10 cellular contexts compared by ENCODE assay signal in genomic region chr9:125815568-125815967, GRCh38.
DNase-seq lines count a peak whose midpoint lies in the region; TF ChIP-seq lines count a peak whose summit lies in the region.
"Had no signal": no experiment of that assay in that cellular context is flagged by ENCODE, and none has a peak within 500 bp of the region (broad histone marks: within the 10 kb centered on the region; RNA-seq: fewer than 3 reads in every experiment).

No MANE protein-coding gene starts in this region.

- CTCF ChIA-PET in activated CD4-positive, alpha-beta memory T cell treated with anti-CD3 and anti-CD28 coated beads for 36 hours (lab: Charles Lee): no interaction called here
- CTCF ChIA-PET in activated CD4-positive, alpha-beta memory T cell treated with anti-CD3 and anti-CD28 coated beads, Interleukin-2, amount 10 ng/mL, durations not matched to agents 7 days and 5 days (lab: Charles Lee): no interaction called here

- POLR2A ChIA-PET in activated CD4-positive, alpha-beta memory T cell treated with anti-CD3 and anti-CD28 coated beads for 36 hours (lab: Charles Lee): no interaction called here
- POLR2A ChIA-PET in activated CD4-positive, alpha-beta memory T cell treated with anti-CD3 and anti-CD28 coated beads, Interleukin-2, amount 10 ng/mL, durations not matched to agents 7 days and 5 days (lab: Charles Lee): no interaction called here

- H3K4me3 Mint-ChIP-seq in activated CD4-positive, alpha-beta memory T cell treated with anti-CD3 and anti-CD28 coated beads for 36 hours: no peak overlapping the region
- no peak overlapping the region for H3K4me3 Mint-ChIP-seq in activated CD4-positive, alpha-beta memory T cell treated with anti-CD3 and anti-CD28 coated beads, Interleukin-2, amount 10 ng/mL, durations not matched to agents 7 days and 5 days

- H3K36me3 Mint-ChIP-seq in activated CD4-positive, alpha-beta memory T cell treated with anti-CD3 and anti-CD28 coated beads for 36 hours: no peaks in the 10 kb centered on the region
- no peaks in the 10 kb centered on the region for H3K36me3 Mint-ChIP-seq in activated CD4-positive, alpha-beta memory T cell treated with anti-CD3 and anti-CD28 coated beads, Interleukin-2, amount 10 ng/mL, durations not matched to agents 7 days and 5 days (ENCODE audit: low read depth)

- H3K9me3 Mint-ChIP-seq in activated CD4-positive, alpha-beta memory T cell treated with anti-CD3 and anti-CD28 coated beads for 36 hours: no peaks in the 10 kb centered on the region
- no peaks in the 10 kb centered on the region for H3K9me3 Mint-ChIP-seq in activated CD4-positive, alpha-beta memory T cell treated with anti-CD3 and anti-CD28 coated beads, Interleukin-2, amount 10 ng/mL, durations not matched to agents 7 days and 5 days

- no peak overlapping the region for H3K27ac Mint-ChIP-seq in activated CD4-positive, alpha-beta memory T cell treated with anti-CD3 and anti-CD28 coated beads for 36 hours
- no peak overlapping the region for H3K27ac Mint-ChIP-seq in activated CD4-positive, alpha-beta memory T cell treated with anti-CD3 and anti-CD28 coated beads, Interleukin-2, amount 10 ng/mL, durations not matched to agents 7 days and 5 days

- no peaks in the 10 kb centered on the region for H3K27me3 Mint-ChIP-seq in activated CD4-positive, alpha-beta memory T cell treated with anti-CD3 and anti-CD28 coated beads for 36 hours
- H3K27me3 Mint-ChIP-seq in activated CD4-positive, alpha-beta memory T cell treated with anti-CD3 and anti-CD28 coated beads, Interleukin-2, amount 10 ng/mL, durations not matched to agents 7 days and 5 days: no peaks in the 10 kb centered on the region

- peak; percentile 20 for DNase-seq in activated CD4-positive, alpha-beta memory T cell treated with anti-CD3 and anti-CD28 coated beads for 36 hours
- DNase-seq in activated CD4-positive, alpha-beta memory T cell treated with anti-CD3 and anti-CD28 coated beads, Interleukin-2, amount 10 ng/mL, durations not matched to agents 7 days and 5 days: no peak
- DNase-seq in NCI-H226 (peak; percentile 72), choroid plexus epithelial cell (ENCODE audit: low read depth) (peak; percentile 23), myocyte (ENCODE audit: low read depth) (peak; percentile 28), NCI-H2029 treated with DMSO at 0.1 percent for 48 hours (lab: John Stamatoyannopoulos, UW) (no peak), NCI-H1694 (lab: John Stamatoyannopoulos, UW) (no peak), cortex of kidney (lab: John Stamatoyannopoulos, UW) (no peak)
- DNase-seq: activated naive CD4-positive, alpha-beta T cell had no signal

- no peaks in the 10 kb centered on the region for H3K4me1 Mint-ChIP-seq in activated CD4-positive, alpha-beta memory T cell treated with anti-CD3 and anti-CD28 coated beads for 36 hours (ENCODE audit: low read depth)
- H3K4me1 Mint-ChIP-seq in activated CD4-positive, alpha-beta memory T cell treated with anti-CD3 and anti-CD28 coated beads, Interleukin-2, amount 10 ng/mL, durations not matched to agents 7 days and 5 days: no peaks in the 10 kb centered on the region

- H3K4me3 ChIP-seq in choroid plexus epithelial cell (ENCODE audit: low read depth, low read length): no peak overlapping the region
- H3K4me3 ChIP-seq: prostate gland had no signal

- TF ChIP-seq CTCF in choroid plexus epithelial cell (conservative IDR thresholded peaks at IDR 0.05; ENCODE audit: low read depth, low read length): no peak

- intact Hi-C loops in activated CD4-positive, alpha-beta memory T cell treated with anti-CD3 and anti-CD28 coated beads for 36 hours (cut with micrococcal nuclease): no loop called here

Comparison
In these comparisons a context has a peak if more than half of its experiments do, and no peak if none do; other contexts are left out.
1. DNase-seq: peak in activated CD4-positive, alpha-beta memory T cell treated with anti-CD3 and anti-CD28 coated beads for 36 hours (single experiment), NCI-H226 (single experiment), choroid plexus epithelial cell (single experiment) and myocyte (single experiment); none in activated CD4-positive, alpha-beta memory T cell treated with anti-CD3 and anti-CD28 coated beads, Interleukin-2, amount 10 ng/mL, durations not matched to agents 7 days and 5 days (single experiment), NCI-H2029 treated with DMSO at 0.1 percent for 48 hours (single experiment), NCI-H1694 (single experiment) and cortex of kidney (single experiment).